In the genomic region with DNA sequence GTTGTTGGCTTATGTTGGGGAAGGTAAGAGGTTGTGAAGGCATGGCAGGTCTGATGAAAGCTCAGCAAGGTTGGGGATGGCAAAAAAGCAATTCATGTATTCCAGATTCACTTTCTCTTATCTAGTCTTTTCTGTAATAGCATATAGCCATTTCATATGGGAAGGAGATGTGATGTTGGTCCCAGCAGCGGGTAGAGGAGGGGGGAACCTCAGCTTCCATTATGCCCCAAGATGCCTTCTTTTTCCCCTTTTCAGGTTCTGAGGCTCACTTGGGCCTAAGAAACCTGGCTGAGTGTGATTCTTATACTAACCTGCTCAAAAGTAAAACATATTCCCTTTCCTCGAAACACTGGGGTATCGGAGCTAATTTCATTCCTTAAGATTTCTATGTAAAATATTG, we compare ENCODE assay signal across 26 cellular contexts.
"Had no signal": no experiment of that assay in that cellular context is flagged by ENCODE, and none has a peak within 500 bp of the region (broad histone marks: within the 10 kb centered on the region; RNA-seq: fewer than 3 reads in every experiment).

No MANE protein-coding gene starts in this region.

- FAIRE-seq: TTC549 had no signal

- H3K36me3 ChIP-seq: adrenal gland, brain microvascular endothelial cell, colonic mucosa, esophagus squamous epithelium, gastrocnemius medialis, left ventricle myocardium inferior, right lobe of liver, suprapubic skin, transverse colon, vagina had no signal

- H3K9me3 Mint-ChIP-seq: activated T-cell treated with anti-CD3 and anti-CD28 coated beads, Interleukin-2, amount 50 U/mL, for 24 hours; endodermal cell; mesothelial cell of epicardium; natural killer cell treated with Interleukin-12 subunit alpha and Interleukin-12 subunit beta and Interleukin-15 and Interleukin-18, amount 100 ng/mL, for 72 hours; stimulated activated effector memory CD8-positive, alpha-beta T cell treated with anti-CD3 and anti-CD28 coated beads, Interleukin-12 subunit alpha, Interleukin-12 subunit beta, amount 100 ng/mL, for 72 hours had no signal

- H3K9ac ChIP-seq: parathyroid adenoma had no signal

- H3K27ac ChIP-seq: adrenal gland, brain microvascular endothelial cell, colonic mucosa, esophagus squamous epithelium, gastrocnemius medialis, left ventricle myocardium inferior, parathyroid adenoma, right lobe of liver, skin epidermis, suprapubic skin, transverse colon, vagina had no signal

- H3K36me3 Mint-ChIP-seq: mesothelial cell of epicardium; stimulated activated effector memory CD8-positive, alpha-beta T cell treated with anti-CD3 and anti-CD28 coated beads, Interleukin-12 subunit alpha, Interleukin-12 subunit beta, amount 100 ng/mL, for 72 hours had no signal

- H3K4me1 ChIP-seq: colonic mucosa, parathyroid adenoma had no signal

- H3K4me3 Mint-ChIP-seq: activated T-cell treated with anti-CD3 and anti-CD28 coated beads, Interleukin-2, amount 50 U/mL, for 24 hours; activated T-helper 17 cell treated with anti-CD3 and anti-CD28 coated beads, Interleukin-2, amount 50 U/mL, for 72 hours; mesothelial cell of epicardium had no signal

- DNase-seq: activated CD8-positive, alpha-beta memory T cell treated with anti-CD3 and anti-CD28 coated beads, Interleukin-2, amount 50 U/mL, for 4 hours; activated naive CD4-positive, alpha-beta T cell; activated T-cell treated with anti-CD3 and anti-CD28 coated beads, Interleukin-2, amount 50 U/mL, for 24 hours; adrenal gland; brain microvascular endothelial cell; central memory CD4-positive, alpha-beta T cell; colonic mucosa; endodermal cell; esophagus squamous epithelium; gastrocnemius medialis; left ventricle myocardium inferior; right lobe of liver; stimulated activated CD4-positive, alpha-beta T cell treated with anti-CD3 and anti-CD28 coated beads, Interleukin-2, amount 100 ng/mL, for 24 hours; stimulated activated naive CD8-positive, alpha-beta T cell treated with anti-CD3 and anti-CD28 coated beads, Interleukin-15, amount 100 ng/mL, for 72 hours; T-cell; transverse colon had no signal

- ATAC-seq: gastrocnemius medialis; stimulated activated effector memory CD8-positive, alpha-beta T cell treated with anti-CD3 and anti-CD28 coated beads, Interleukin-12 subunit alpha, Interleukin-12 subunit beta, amount 100 ng/mL, for 72 hours had no signal

- H2AFZ ChIP-seq: parathyroid adenoma had no signal

- H3K79me2 ChIP-seq: parathyroid adenoma had no signal

- H3K4me3 ChIP-seq: adrenal gland, colonic mucosa, right lobe of liver, skin epidermis, suprapubic skin, transverse colon had no signal

- H3K27ac Mint-ChIP-seq: activated naive CD8-positive, alpha-beta T cell; activated T-cell treated with anti-CD3 and anti-CD28 coated beads, Interleukin-2, amount 50 U/mL, for 24 hours; activated T-helper 17 cell treated with anti-CD3 and anti-CD28 coated beads, Interleukin-2, amount 50 U/mL, for 72 hours; endodermal cell; mesothelial cell of epicardium; natural killer cell treated with Interleukin-12 subunit alpha and Interleukin-12 subunit beta and Interleukin-15 and Interleukin-18, amount 100 ng/mL, for 72 hours; stimulated activated effector memory CD8-positive, alpha-beta T cell treated with anti-CD3 and anti-CD28 coated beads, Interleukin-12 subunit alpha, Interleukin-12 subunit beta, amount 100 ng/mL, for 72 hours; stimulated activated naive CD8-positive, alpha-beta T cell treated with anti-CD3 and anti-CD28 coated beads, Interleukin-15, amount 100 ng/mL, for 72 hours had no signal

- H3K9me3 ChIP-seq: adrenal gland, colonic mucosa, esophagus squamous epithelium, gastrocnemius medialis, left ventricle myocardium inferior, right lobe of liver, suprapubic skin, transverse colon, vagina had no signal
